ENCODE assay signal across 2 cellular contexts in the genomic region with DNA sequence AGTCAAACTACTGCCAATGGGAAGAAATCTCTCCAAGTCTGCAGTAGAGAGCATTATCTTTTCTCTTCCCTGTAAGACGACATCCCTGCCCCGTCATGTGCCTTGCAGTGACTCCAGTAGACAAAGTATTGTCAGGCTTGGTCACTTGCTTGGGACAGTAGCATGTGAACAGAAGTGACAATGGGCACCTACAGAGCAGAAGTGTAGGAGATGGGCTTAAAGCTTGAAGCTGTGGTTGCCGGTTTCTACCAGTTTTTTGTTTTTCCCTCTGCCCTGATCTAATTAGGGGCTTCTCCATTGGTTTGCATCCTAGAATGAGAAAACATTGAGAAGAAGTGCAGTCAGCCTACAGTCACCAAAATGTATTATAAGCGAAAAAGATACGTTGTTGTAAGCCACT.
A peak's percentile ranks its signal among the peaks of the same experiment; 100 is the strongest.
TF ChIP-seq lines count a peak whose summit lies in the region.

No MANE protein-coding gene starts in this region.

TF ChIP-seq in IMR-90, 13 proteins besides CTCF, POLR2A, EP300 and RAD21 (continued from another document):
- TF ChIP-seq MAFK (IDR thresholded peaks at IDR 0.05; ENCODE audit: low read depth, low read length) (no peak), MXI1 (IDR thresholded peaks at IDR 0.05; ENCODE audit: borderline replicate concordance, low read depth, low read length) (no peak), CHD1 (IDR thresholded peaks at IDR 0.05; ENCODE audit: low read depth, low read length) (peak; percentile 88; the same call in 1 of the 2 replicates), CEBPB (IDR thresholded peaks at IDR 0.05; ENCODE audit: low read depth, low read length) (no peak), SMC3 (IDR thresholded peaks at IDR 0.05; ENCODE audit: low read depth, low read length) (no peak), NFE2L2 (IDR thresholded peaks at IDR 0.05; ENCODE audit: low read depth, low read length) (no peak), MAZ (IDR thresholded peaks at IDR 0.05; ENCODE audit: borderline replicate concordance, low read depth, low read length) (0 out of 2 replicates have a peak, but pooled peaks have one; percentile 7), RCOR1 (IDR thresholded peaks at IDR 0.05; ENCODE audit: insufficient replicate concordance, low read length) (no peak)
- TF ChIP-seq, protein P1, sequence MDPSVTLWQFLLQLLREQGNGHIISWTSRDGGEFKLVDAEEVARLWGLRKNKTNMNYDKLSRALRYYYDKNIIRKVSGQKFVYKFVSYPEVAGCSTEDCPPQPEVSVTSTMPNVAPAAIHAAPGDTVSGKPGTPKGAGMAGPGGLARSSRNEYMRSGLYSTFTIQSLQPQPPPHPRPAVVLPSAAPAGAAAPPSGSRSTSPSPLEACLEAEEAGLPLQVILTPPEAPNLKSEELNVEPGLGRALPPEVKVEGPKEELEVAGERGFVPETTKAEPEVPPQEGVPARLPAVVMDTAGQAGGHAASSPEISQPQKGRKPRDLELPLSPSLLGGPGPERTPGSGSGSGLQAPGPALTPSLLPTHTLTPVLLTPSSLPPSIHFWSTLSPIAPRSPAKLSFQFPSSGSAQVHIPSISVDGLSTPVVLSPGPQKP (IDR thresholded peaks at IDR 0.05; ENCODE audit: borderline replicate concordance, low read depth, low read length): no peak
- TF ChIP-seq, protein P2, sequence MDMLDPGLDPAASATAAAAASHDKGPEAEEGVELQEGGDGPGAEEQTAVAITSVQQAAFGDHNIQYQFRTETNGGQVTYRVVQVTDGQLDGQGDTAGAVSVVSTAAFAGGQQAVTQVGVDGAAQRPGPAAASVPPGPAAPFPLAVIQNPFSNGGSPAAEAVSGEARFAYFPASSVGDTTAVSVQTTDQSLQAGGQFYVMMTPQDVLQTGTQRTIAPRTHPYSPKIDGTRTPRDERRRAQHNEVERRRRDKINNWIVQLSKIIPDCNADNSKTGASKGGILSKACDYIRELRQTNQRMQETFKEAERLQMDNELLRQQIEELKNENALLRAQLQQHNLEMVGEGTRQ (IDR thresholded peaks at IDR 0.05; ENCODE audit: low read depth, low read length): no peak

TF ChIP-seq in WTC11, 78 proteins besides CTCF, POLR2A, EP300 and RAD21:
- TF ChIP-seq ZNF281 (CRISPR knock-in tag; IDR thresholded peaks at IDR 0.05) (no peak), NFATC4 (CRISPR knock-in tag; IDR thresholded peaks at IDR 0.05) (no peak), HMGXB4 (CRISPR knock-in tag; IDR thresholded peaks at IDR 0.05) (no peak), PRRX2 (CRISPR knock-in tag; IDR thresholded peaks at IDR 0.05) (no peak), ARID4B (CRISPR knock-in tag; IDR thresholded peaks at IDR 0.05; ENCODE audit: borderline replicate concordance) (no peak), EMX1 (CRISPR knock-in tag; IDR thresholded peaks at IDR 0.05) (no peak)
- TF ChIP-seq, protein P3, sequence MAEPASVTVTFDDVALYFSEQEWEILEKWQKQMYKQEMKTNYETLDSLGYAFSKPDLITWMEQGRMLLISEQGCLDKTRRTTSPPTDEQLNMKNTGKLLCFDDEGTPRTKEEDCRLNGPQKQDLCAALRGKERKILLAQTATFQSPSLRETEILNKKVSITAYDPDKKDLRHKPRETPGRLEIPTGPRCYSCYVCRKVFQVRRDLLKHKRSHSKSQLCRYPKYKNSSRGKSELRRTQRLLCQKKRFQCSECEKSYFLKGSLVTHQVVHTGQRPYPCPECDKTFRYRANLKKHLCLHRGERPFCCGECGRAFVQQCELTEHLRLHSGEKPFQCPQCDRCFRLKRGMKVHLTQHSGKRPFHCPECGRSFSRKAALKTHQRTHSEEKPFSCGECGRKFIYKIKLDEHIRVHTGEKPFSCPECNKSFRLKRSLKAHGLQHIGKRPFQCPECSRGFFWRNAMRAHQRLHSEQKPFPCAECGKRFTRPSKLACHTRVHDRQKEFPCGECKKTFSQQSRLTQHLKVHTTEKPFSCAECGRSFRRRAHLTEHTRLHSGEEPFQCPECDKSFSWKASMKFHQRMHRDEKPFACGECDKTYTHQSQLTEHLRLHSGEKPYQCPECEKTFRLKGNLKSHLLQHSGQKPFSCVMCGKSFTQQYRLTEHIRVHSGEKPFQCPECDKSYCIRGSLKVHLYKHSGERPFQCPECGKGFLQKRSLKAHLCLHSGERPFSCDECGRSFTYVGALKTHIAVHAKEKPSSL (CRISPR knock-in tag; conservative IDR thresholded peaks at IDR 0.05): no peak
TF ChIP-seq in WTC11: peak in this region for 0.
